In genomic region chr6:167551634-167552630, GRCh38 we compare ENCODE assay signal across 26 cellular contexts.
DNase-seq lines count a peak whose midpoint lies in the region; ATAC-seq and TF ChIP-seq lines count a peak whose summit lies in the region.
"Had no signal": no experiment of that assay in that cellular context is flagged by ENCODE, and none has a peak within 500 bp of the region (broad histone marks: within the 10 kb centered on the region; RNA-seq: fewer than 3 reads in every experiment).

No MANE protein-coding gene starts in this region.

- H3K79me2 ChIP-seq in GM23338 (replicated peaks; ENCODE audit: insufficient read depth) = no peaks in the 10 kb centered on the region

- H3K9me2 ChIP-seq in GM23338 (ENCODE audit: insufficient read depth) = no peaks in the 10 kb centered on the region

- H3K36me3 ChIP-seq in GM23338 (ENCODE audit: insufficient read depth) (no peaks in the 10 kb centered on the region), esophagus squamous epithelium (no peaks in the 10 kb centered on the region), mucosa of descending colon (ENCODE audit: low read depth) (no peaks in the 10 kb centered on the region)
- H3K36me3 ChIP-seq: SJCRH30 had no signal

- DNase-seq in GM23338 (ENCODE audit: low spot score) (no peak), esophagus squamous epithelium (lab: John Stamatoyannopoulos, UW) (no peak), mucosa of descending colon (no peak), substantia nigra (lab: John Stamatoyannopoulos, UW) (no peak), kidney tubule cell (ENCODE audit: low spot score) (no peak), cortex of kidney (lab: John Stamatoyannopoulos, UW) (no peak), Calu3 (no peak)
- DNase-seq: ACHN; activated CD4-positive, alpha-beta T cell treated with anti-CD3 and anti-CD28 coated beads, Interleukin-2, amount 50 U/mL, for 1 hour; activated CD8-positive, alpha-beta memory T cell treated with anti-CD3 and anti-CD28 coated beads, Interleukin-2, amount 50 U/mL, for 4 hours; activated effector memory CD4-positive, alpha-beta T cell treated with Interleukin-2 at 50 U/mL for 16 hours; activated naive CD8-positive, alpha-beta T cell treated with anti-CD3 and anti-CD28 coated beads, Interleukin-2, amount 50 U/mL, for 24 hours; DMS153; effector CD4-positive, alpha-beta T cell; GF-D8; islet precursor cell; mesenchymal stem cell; NCI-H1436 treated with DMSO at 0.1 percent for 48 hours; NCI-H2171 treated with DMSO at 0.1 percent for 48 hours; NCI-H774; OCI-M1; stimulated activated CD4-positive, alpha-beta T cell treated with anti-CD3 and anti-CD28 coated beads, Interleukin-12 subunit alpha, Interleukin-12 subunit beta, amount 100 ng/mL, for 4 hours had no signal

- peaks cover 7% of the 10 kb centered on the region for H3K27me3 Mint-ChIP-seq in GM23338 (ENCODE audit: insufficient read depth, low read depth, poor library complexity)
- peaks cover 15% of the 10 kb centered on the region for H3K27me3 Mint-ChIP-seq in Calu3 (ENCODE audit: unreplicated experiment)

- no peaks in the 10 kb centered on the region for H3K4me1 ChIP-seq in GM23338 (ENCODE audit: insufficient read depth)
- H3K4me1 ChIP-seq in esophagus squamous epithelium = peaks cover 8 to 16% (median 13%) of the 10 kb centered on the region in 3 donors
- H3K4me1 ChIP-seq in mucosa of descending colon (ENCODE audit: low read depth) = no peaks in the 10 kb centered on the region

- H4K20me1 ChIP-seq in GM23338 (replicated peaks; ENCODE audit: insufficient read depth) = no peaks in the 10 kb centered on the region

- H3K4me1 Mint-ChIP-seq in GM23338 (peaks cover 4% of the 10 kb centered on the region), Calu3 (ENCODE audit: low read depth, unreplicated experiment) (no peaks in the 10 kb centered on the region)
- H3K4me1 Mint-ChIP-seq: activated naive CD8-positive, alpha-beta T cell treated with anti-CD3 and anti-CD28 coated beads, Interleukin-2, amount 50 U/mL, for 24 hours had no signal

- H3K4me3 Mint-ChIP-seq in GM23338 (no peak overlapping the region), Calu3 (ENCODE audit: low read depth, unreplicated experiment) (no peak overlapping the region)
- H3K4me3 Mint-ChIP-seq: activated naive CD8-positive, alpha-beta T cell treated with anti-CD3 and anti-CD28 coated beads, Interleukin-2, amount 50 U/mL, for 24 hours; neural crest cell; T-helper 1 cell treated with Interleukin-12 subunit alpha and Interleukin-12 subunit beta and Interleukin-4 antibody, amounts not matched to agents 30 μg/mL and 1 μg/mL, for 36 hours had no signal

- TF ChIP-seq CTCF in GM23338 (conservative IDR thresholded peaks at IDR 0.05; ENCODE audit: low read depth in 2 of 2) = no peak
- no peak for TF ChIP-seq CTCF in esophagus squamous epithelium (IDR thresholded peaks at IDR 0.05)
- no peak for TF ChIP-seq CTCF in mucosa of descending colon (IDR thresholded peaks at IDR 0.05)
- TF ChIP-seq CTCF in Calu3 (IDR thresholded peaks at IDR 0.05; ENCODE audit: unreplicated experiment) = no peak

- H3F3A ChIP-seq in GM23338 (replicated peaks; ENCODE audit: low read depth) = no peaks in the 10 kb centered on the region

- ATAC-seq in GM23338 = no peak
- peak; percentile 8 for ATAC-seq in mucosa of descending colon
- no peak for ATAC-seq in HG03135 (IDR thresholded peaks at IDR 0.05; ENCODE audit: unreplicated experiment)
- ATAC-seq: activated naive CD8-positive, alpha-beta T cell treated with anti-CD3 and anti-CD28 coated beads, Interleukin-2, amount 50 U/mL, for 24 hours had no signal

- H3K9me3 Mint-ChIP-seq in GM23338 (peaks cover 12% of the 10 kb centered on the region), Calu3 (ENCODE audit: low read depth, unreplicated experiment) (peaks cover 9% of the 10 kb centered on the region)
- H3K9me3 Mint-ChIP-seq: neural crest cell had no signal

- no peak for TF ChIP-seq POLR2A in esophagus squamous epithelium (IDR thresholded peaks at IDR 0.05)

- H3K27ac Mint-ChIP-seq in GM23338 (no peak overlapping the region), Calu3 (ENCODE audit: unreplicated experiment) (no peak overlapping the region)
- H3K27ac Mint-ChIP-seq: activated naive CD8-positive, alpha-beta T cell treated with anti-CD3 and anti-CD28 coated beads, Interleukin-2, amount 50 U/mL, for 24 hours; T-helper 1 cell treated with Interleukin-12 subunit alpha and Interleukin-12 subunit beta and Interleukin-4 antibody, amounts not matched to agents 30 μg/mL and 1 μg/mL, for 36 hours had no signal

- peaks cover 7% of the 10 kb centered on the region; the same call in 2 of the 3 replicates for H3K36me3 Mint-ChIP-seq in GM23338 (ENCODE audit: low read depth)
- no peaks in the 10 kb centered on the region for H3K36me3 Mint-ChIP-seq in Calu3 (ENCODE audit: insufficient read depth, unreplicated experiment)

- BruUV-seq in Calu3 (replicated peaks; lab: Mats Ljungman, UMichigan) = no TSS peak

- 89 to 93% methylated on average over 19 of the region's 41 CpGs for WGBS in esophagus squamous epithelium, 2 donors

- H3K27me3 ChIP-seq in GM23338 (ENCODE audit: insufficient read depth) (no peaks in the 10 kb centered on the region), esophagus squamous epithelium (no peaks in the 10 kb centered on the region)
- H3K27me3 ChIP-seq: SJCRH30 had no signal

- no peak overlapping the region for H3K27ac ChIP-seq in GM23338 (ENCODE audit: low read depth)
- H3K27ac ChIP-seq in esophagus squamous epithelium = peak overlapping the region in 3 of 4 donors; percentile 62 to 73 (median 68)
- peak overlapping the region; percentile 53 for H3K27ac ChIP-seq in substantia nigra (ENCODE audit: low read depth, low read length, poor library complexity, severe bottlenecking)
- H3K27ac ChIP-seq: SJCRH30 had no signal

- H3K4me2 ChIP-seq in GM23338 = no peak overlapping the region

- H3K9me3 ChIP-seq in esophagus squamous epithelium (peaks cover 0 to 6% (median 0%) of the 10 kb centered on the region in 3 donors), mucosa of descending colon (peaks cover 6% of the 10 kb centered on the region)

- no peak overlapping the region for H3K4me3 ChIP-seq in GM23338
- H3K4me3 ChIP-seq in esophagus squamous epithelium = no peak overlapping the region
- H3K4me3 ChIP-seq in mucosa of descending colon = no peak overlapping the region
- H3K4me3 ChIP-seq: SJCRH30 had no signal

- CTCF ChIA-PET in Calu3 (lab: Charles Lee) = no interaction called here

- intact Hi-C loops in esophagus squamous epithelium (cut with DNase I) (no loop called here), mucosa of descending colon (cut with DNase I, micrococcal nuclease) (no loop called here), Calu3 (cut with micrococcal nuclease; ENCODE audit: unreplicated experiment) (no loop called here)

- H2AFZ ChIP-seq in GM23338 = 0 out of 2 replicates have a peak overlapping the region, but pooled peaks have one; percentile 23

TF ChIP-seq in GM23338, 12 proteins besides CTCF, POLR2A, EP300 and RAD21:
- TF ChIP-seq NANOG (IDR thresholded peaks at IDR 0.05; ENCODE audit: borderline replicate concordance) (no peak), STAT1 (IDR thresholded peaks at IDR 0.05; ENCODE audit: unreplicated experiment) (no peak), POLR2AphosphoS5 (IDR thresholded peaks at IDR 0.05; ENCODE audit: low read depth) (no peak), EZH2phosphoT487 (IDR thresholded peaks at IDR 0.05; ENCODE audit: unreplicated experiment) (no peak), JUNB (IDR thresholded peaks at IDR 0.05; ENCODE audit: unreplicated experiment) (no peak)
